In the genomic region with DNA sequence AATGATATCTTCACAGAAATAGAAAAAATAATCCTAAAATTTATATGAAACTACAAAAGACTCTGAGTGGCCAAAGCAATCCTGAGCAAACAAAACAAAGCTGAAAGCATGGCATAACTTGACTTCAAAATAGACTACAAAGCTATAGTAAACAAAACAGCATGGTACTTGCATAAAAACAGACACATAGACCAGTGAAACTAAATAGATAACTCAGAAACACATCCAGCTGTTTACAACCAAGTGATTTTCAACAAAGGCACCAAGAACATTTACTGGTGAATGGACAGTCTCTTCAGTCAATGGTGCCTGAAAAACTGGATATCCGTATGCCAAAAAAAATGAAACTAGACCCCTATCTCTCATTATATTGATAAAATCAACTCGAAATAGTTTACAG, we compare ENCODE assay signal across 40 cellular contexts. TPM values are rescaled to one million over a fixed set of nuclear protein-coding genes. Genes with fewer than 3 reads are reported as not detected.
"Had no signal": no experiment of that assay in that cellular context is flagged by ENCODE, and none has a peak within 500 bp of the region (broad histone marks: within the 10 kb centered on the region; RNA-seq: fewer than 3 reads in every experiment).

No MANE protein-coding gene starts in this region.

- H3K27me3 Mint-ChIP-seq: activated naive CD4-positive, alpha-beta T cell treated with anti-CD3 and anti-CD28 coated beads, Interleukin-2, amount 10 ng/mL, durations not matched to agents 7 days and 5 days; activated naive CD8-positive, alpha-beta T cell treated with anti-CD3 and anti-CD28 coated beads for 36 hours had no signal

- H3K9me3 ChIP-seq: adrenal gland, ascending aorta, body of pancreas, breast epithelium had no signal

- H3K9me3 Mint-ChIP-seq: activated naive CD4-positive, alpha-beta T cell treated with anti-CD3 and anti-CD28 coated beads, Interleukin-2, amount 50 U/mL, for 72 hours had no signal

- FAIRE-seq: astrocyte, bronchial epithelial cell had no signal

- H3K27ac Mint-ChIP-seq: activated naive CD4-positive, alpha-beta T cell treated with anti-CD3 and anti-CD28 coated beads for 36 hours; activated naive CD4-positive, alpha-beta T cell treated with anti-CD3 and anti-CD28 coated beads, Interleukin-2, amount 10 ng/mL, durations not matched to agents 7 days and 5 days; activated naive CD4-positive, alpha-beta T cell treated with anti-CD3 and anti-CD28 coated beads, Interleukin-2, amount 50 U/mL, for 24 hours; activated naive CD4-positive, alpha-beta T cell treated with anti-CD3 and anti-CD28 coated beads, Interleukin-2, amount 50 U/mL, for 72 hours; activated naive CD8-positive, alpha-beta T cell; activated naive CD8-positive, alpha-beta T cell treated with anti-CD3 and anti-CD28 coated beads for 36 hours; activated naive CD8-positive, alpha-beta T cell treated with anti-CD3 and anti-CD28 coated beads, Interleukin-2, amount 10 ng/mL, durations not matched to agents 7 days and 5 days; activated naive CD8-positive, alpha-beta T cell treated with anti-CD3 and anti-CD28 coated beads, Interleukin-2, amount 50 U/mL, for 24 hours; activated T-cell treated with anti-CD3 and anti-CD28 coated beads, Interleukin-2, amount 50 U/mL, for 24 hours; activated T-cell treated with anti-CD3 and anti-CD28 coated beads, Interleukin-2, amount 50 U/mL, for 72 hours; activated T-helper 1 cell treated with anti-CD3 and anti-CD28 coated beads, Interleukin-12 subunit alpha, Interleukin-12 subunit beta, Interleukin-2, Interleukin-4 antibody, amounts not matched to agents 30 ng/mL and 10 ng/mL and 1 ng/mL, durations not matched to agents 14 hours and 24 hours and 36 hours; activated T-helper 17 cell treated with anti-CD3 and anti-CD28 coated beads, Interleukin-2, amount 50 U/mL, for 72 hours; activated T-helper 2 cell treated with anti-CD3 and anti-CD28 coated beads, Interferon-gamma antibody, Interleukin-2, Interleukin-4, amounts not matched to agents 10 μg/mL and 5 μg/mL and 100 μg/mL, durations not matched to agents 14 hours and 24 hours and 36 hours; brain had no signal

- H3K4me3 ChIP-seq: adrenal gland, ascending aorta, body of pancreas, breast epithelium, cardiac muscle cell had no signal

- H3K4me1 ChIP-seq: ascending aorta, breast epithelium had no signal

- H3K27me3 ChIP-seq: adrenal gland, ascending aorta, body of pancreas, brain microvascular endothelial cell, breast epithelium, cardiac muscle cell had no signal

- H3K27ac ChIP-seq: adrenal gland, ascending aorta, body of pancreas, brain microvascular endothelial cell, breast epithelium, cardiac muscle cell had no signal

- H3K36me3 ChIP-seq: adrenal gland, ascending aorta, brain microvascular endothelial cell, breast epithelium, cardiac muscle cell had no signal

- H3K36me3 Mint-ChIP-seq: activated naive CD4-positive, alpha-beta T cell treated with anti-CD3 and anti-CD28 coated beads, Interleukin-2, amount 10 ng/mL, durations not matched to agents 7 days and 5 days; activated naive CD8-positive, alpha-beta T cell treated with anti-CD3 and anti-CD28 coated beads, Interleukin-2, amount 10 ng/mL, durations not matched to agents 7 days and 5 days; brain had no signal

- ATAC-seq: activated naive CD4-positive, alpha-beta T cell treated with anti-CD3 and anti-CD28 coated beads, Interleukin-2, amount 50 U/mL, for 72 hours; activated naive CD8-positive, alpha-beta T cell treated with anti-CD3 and anti-CD28 coated beads, Interleukin-2, amount 50 U/mL, for 24 hours; activated T-cell treated with anti-CD3 and anti-CD28 coated beads, Interleukin-2, amount 50 U/mL, for 4 hours; activated T-cell treated with anti-CD3 and anti-CD28 coated beads, Interleukin-2, amount 50 U/mL, for 72 hours; activated T-helper 17 cell treated with anti-CD3 and anti-CD28 coated beads, Interleukin-2, amount 50 U/mL, for 72 hours; body of pancreas had no signal

- H3K4me1 Mint-ChIP-seq: activated naive CD4-positive, alpha-beta T cell treated with anti-CD3 and anti-CD28 coated beads, Interleukin-2, amount 10 ng/mL, durations not matched to agents 7 days and 5 days; activated naive CD4-positive, alpha-beta T cell treated with anti-CD3 and anti-CD28 coated beads, Interleukin-2, amount 50 U/mL, for 24 hours; activated naive CD8-positive, alpha-beta T cell treated with anti-CD3 and anti-CD28 coated beads, Interleukin-2, amount 10 ng/mL, durations not matched to agents 7 days and 5 days; activated naive CD8-positive, alpha-beta T cell treated with anti-CD3 and anti-CD28 coated beads, Interleukin-2, amount 50 U/mL, for 24 hours; activated T-helper 17 cell treated with anti-CD3 and anti-CD28 coated beads, Interleukin-2, amount 50 U/mL, for 72 hours; brain; central memory CD8-positive, alpha-beta T cell had no signal

- H3K4me3 Mint-ChIP-seq: activated naive CD4-positive, alpha-beta T cell treated with anti-CD3 and anti-CD28 coated beads for 36 hours; activated naive CD4-positive, alpha-beta T cell treated with anti-CD3 and anti-CD28 coated beads, Interleukin-2, amount 10 ng/mL, durations not matched to agents 7 days and 5 days; activated naive CD4-positive, alpha-beta T cell treated with anti-CD3 and anti-CD28 coated beads, Interleukin-2, amount 50 U/mL, for 24 hours; activated naive CD8-positive, alpha-beta T cell; activated naive CD8-positive, alpha-beta T cell treated with anti-CD3 and anti-CD28 coated beads for 36 hours; activated naive CD8-positive, alpha-beta T cell treated with anti-CD3 and anti-CD28 coated beads, Interleukin-2, amount 10 ng/mL, durations not matched to agents 7 days and 5 days; activated naive CD8-positive, alpha-beta T cell treated with anti-CD3 and anti-CD28 coated beads, Interleukin-2, amount 50 U/mL, for 24 hours; activated T-cell treated with anti-CD3 and anti-CD28 coated beads, Interleukin-2, amount 50 U/mL, for 24 hours; activated T-cell treated with anti-CD3 and anti-CD28 coated beads, Interleukin-2, amount 50 U/mL, for 4 hours; activated T-cell treated with anti-CD3 and anti-CD28 coated beads, Interleukin-2, amount 50 U/mL, for 72 hours; activated T-helper 1 cell treated with anti-CD3 and anti-CD28 coated beads, Interleukin-12 subunit alpha, Interleukin-12 subunit beta, Interleukin-2, Interleukin-4 antibody, amounts not matched to agents 30 ng/mL and 10 ng/mL and 1 ng/mL, durations not matched to agents 14 hours and 24 hours and 36 hours; activated T-helper 17 cell treated with anti-CD3 and anti-CD28 coated beads, Interleukin-2, amount 50 U/mL, for 72 hours; brain; central memory CD8-positive, alpha-beta T cell had no signal

- DNase-seq: activated effector memory CD4-positive, alpha-beta T cell treated with anti-CD3 and anti-CD28 coated beads, Interleukin-2, amount 50 U/mL, for 16 hours; activated effector memory CD4-positive, alpha-beta T cell treated with Interleukin-2 at 50 U/mL for 16 hours; activated gamma-delta T cell; activated gamma-delta T cell treated with Interleukin-2 at 50 U/mL for 16 hours; activated naive CD4-positive, alpha-beta T cell; activated naive CD4-positive, alpha-beta T cell treated with anti-CD3 and anti-CD28 coated beads for 36 hours; activated naive CD4-positive, alpha-beta T cell treated with anti-CD3 and anti-CD28 coated beads, Interleukin-2, amount 10 ng/mL, durations not matched to agents 7 days and 5 days; activated naive CD4-positive, alpha-beta T cell treated with anti-CD3 and anti-CD28 coated beads, Interleukin-2, amount 50 U/mL, for 16 hours; activated naive CD4-positive, alpha-beta T cell treated with Interleukin-2 at 50 U/mL for 16 hours; activated naive CD8-positive, alpha-beta T cell treated with anti-CD3 and anti-CD28 coated beads for 36 hours; activated naive CD8-positive, alpha-beta T cell treated with anti-CD3 and anti-CD28 coated beads, Interleukin-2, amount 10 ng/mL, durations not matched to agents 7 days and 5 days; activated naive CD8-positive, alpha-beta T cell treated with anti-CD3 and anti-CD28 coated beads, Interleukin-2, amount 50 U/mL, for 24 hours; activated T-cell treated with anti-CD3 and anti-CD28 coated beads, Interleukin-2, amount 50 U/mL, for 1 hour; activated T-cell treated with anti-CD3 and anti-CD28 coated beads, Interleukin-2, amount 50 U/mL, for 24 hours; activated T-cell treated with anti-CD3 and anti-CD28 coated beads, Interleukin-2, amount 50 U/mL, for 4 hours; activated T-cell treated with anti-CD3 and anti-CD28 coated beads, Interleukin-2, amount 50 U/mL, for 48 hours; activated T-cell treated with anti-CD3 and anti-CD28 coated beads, Interleukin-2, amount 50 U/mL, for 72 hours; adrenal gland; amniotic stem cell; amygdala; anterior cingulate cortex; aorta; body of pancreas; brain microvascular endothelial cell; caudate nucleus; central memory CD4-positive, alpha-beta T cell; cerebellar nuclear complex had no signal

RNA-seq across cellular contexts. Expression of a gene that starts 25.2 kb away (rescaled TPM):
- total RNA-seq: activated T-helper 1 cell treated with anti-CD3 and anti-CD28 coated beads, Interleukin-12 subunit alpha, Interleukin-12 subunit beta, Interleukin-2, Interleukin-4 antibody, amounts not matched to agents 30 ng/mL and 10 ng/mL and 1 ng/mL, durations not matched to agents 14 hours and 24 hours and 36 hours; ascending aorta had no signal
- polyA plus RNA-seq: aorta had no signal
